Comparison of ENCODE assay signal across 8 cellular contexts in the genomic region with DNA sequence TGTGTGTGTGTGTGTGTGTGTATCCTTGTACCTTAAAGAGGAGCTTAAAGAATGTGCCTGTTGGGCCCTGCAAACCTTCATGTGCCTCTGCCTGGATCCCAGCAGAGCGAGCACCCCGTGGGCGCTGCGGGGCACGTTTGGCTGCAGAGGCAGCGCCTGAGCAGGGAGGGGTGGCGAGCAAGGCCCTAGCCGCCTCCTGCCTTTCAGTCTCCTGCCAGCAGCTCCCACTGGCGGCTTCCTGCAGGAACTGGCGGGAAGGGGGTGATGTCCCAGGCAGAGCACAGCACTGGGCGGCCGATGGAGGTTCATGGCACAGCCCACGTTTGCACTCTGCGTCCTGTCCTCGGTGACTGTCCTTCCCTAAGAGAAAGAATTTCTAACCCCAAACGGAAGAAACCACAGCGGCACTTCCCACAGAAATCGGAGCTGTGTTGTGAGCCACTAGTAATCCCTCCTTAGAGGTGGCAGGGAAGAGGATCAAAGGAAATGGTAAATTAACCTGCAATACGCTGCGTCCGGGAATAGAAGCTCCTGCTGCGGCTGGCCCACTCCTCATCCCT.
DNase-seq lines count a peak whose midpoint lies in the region; ATAC-seq and TF ChIP-seq lines count a peak whose summit lies in the region.

No MANE protein-coding gene starts in this region.

- TF ChIP-seq CTCF in nephron progenitor cell (IDR thresholded peaks at IDR 0.05), result peak; percentile 45

- H3K4me3 Mint-ChIP-seq in nephron progenitor cell, result no peak overlapping the region

- ATAC-seq in HG03442 (IDR thresholded peaks at IDR 0.05; ENCODE audit: unreplicated experiment) (no peak), HG03457 (IDR thresholded peaks at IDR 0.05; ENCODE audit: unreplicated experiment) (no peak)

- H3K27me3 ChIP-seq in NT2/D1 (ENCODE audit: insufficient read depth, insufficient read length), result peaks cover 11% of the 10 kb centered on the region

- peaks cover 38% of the 10 kb centered on the region for H3K4me1 Mint-ChIP-seq in nephron progenitor cell

- peak overlapping the region; percentile 32 for H3K9ac ChIP-seq in NT2/D1 (ENCODE audit: insufficient read length, low read depth)

- H3K36me3 Mint-ChIP-seq in nephron progenitor cell (ENCODE audit: low read depth), result peaks cover 19% of the 10 kb centered on the region

- H3K9me3 Mint-ChIP-seq in nephron progenitor cell, result peaks cover 15% of the 10 kb centered on the region

- H3K36me3 ChIP-seq in NT2/D1 (ENCODE audit: insufficient read depth, insufficient read length, low read length), result no peaks in the 10 kb centered on the region

- peak; percentile 64 for DNase-seq in D341Med (ENCODE audit: low spot score)
- DNase-seq in NT2/D1 (ENCODE audit: low read depth, low spot score), result no peak
- peak; percentile 68 for DNase-seq in fibroblast of gingiva (ENCODE audit: low read depth)
- peak; percentile 77 for DNase-seq in nephron progenitor cell
- no peak for DNase-seq in activated gamma-delta T cell treated with Interleukin-2 at 50 U/mL for 16 hours
- DNase-seq in pons (ENCODE audit: low spot score), result no peak

- H3K4me3 ChIP-seq in NT2/D1 (ENCODE audit: insufficient read length, low read depth), result no peak overlapping the region

- peaks cover 26% of the 10 kb centered on the region for H3K27me3 Mint-ChIP-seq in nephron progenitor cell (ENCODE audit: low read depth, poor library complexity)

- no peak overlapping the region for H3K27ac Mint-ChIP-seq in nephron progenitor cell

- peaks cover 11% of the 10 kb centered on the region for H3K4me1 ChIP-seq in NT2/D1 (ENCODE audit: insufficient read depth, insufficient read length)

- H3K9me3 ChIP-seq in NT2/D1 (ENCODE audit: insufficient read depth, low read length), result no peaks in the 10 kb centered on the region

Comparison
In these comparisons a context has a peak if more than half of its experiments do, and no peak if none do; other contexts are left out.
1. DNase-seq: peak in D341Med (single experiment), fibroblast of gingiva (single experiment) and nephron progenitor cell (single experiment); none in NT2/D1 (single experiment), activated gamma-delta T cell treated with Interleukin-2 at 50 U/mL for 16 hours (single experiment) and pons (single experiment).